In the genomic region with DNA sequence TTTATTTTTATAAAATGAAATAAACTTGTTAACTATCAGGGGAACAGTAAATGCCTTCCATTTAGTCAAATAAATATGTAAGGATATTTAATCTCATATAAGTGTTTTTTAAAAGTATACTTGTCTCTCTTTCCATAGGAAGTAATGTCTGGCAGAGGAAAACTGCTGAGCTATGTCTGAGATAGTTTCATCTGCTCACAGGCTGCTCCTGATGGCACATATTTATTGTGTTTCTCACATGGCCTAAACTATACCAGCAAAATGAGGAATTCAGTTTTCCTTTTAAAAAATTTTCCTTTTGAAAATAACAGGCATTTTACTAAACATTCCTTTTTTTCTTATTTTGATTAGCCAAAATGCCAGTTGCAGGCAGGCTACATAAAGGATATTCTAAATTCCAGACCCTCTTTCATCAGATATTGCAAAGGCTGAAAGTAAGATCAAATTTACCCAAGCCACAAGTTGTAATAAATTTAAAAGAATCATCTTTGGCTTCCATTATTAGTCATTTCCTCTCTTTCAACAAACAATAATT, we compare ENCODE assay signal across 15 cellular contexts.
"Had no signal": no experiment of that assay in that cellular context is flagged by ENCODE, and none has a peak within 500 bp of the region (broad histone marks: within the 10 kb centered on the region; RNA-seq: fewer than 3 reads in every experiment).

No MANE protein-coding gene starts in this region.

- H3K4me1 ChIP-seq: ascending aorta, esophagus muscularis mucosa, pancreas had no signal

- DNase-seq: activated CD4-positive, alpha-beta T cell treated with anti-CD3 and anti-CD28 coated beads, Interleukin-2, amount 10 ng/mL, durations not matched to agents 24 days and 14 days; activated CD4-positive, CD25-positive, alpha-beta regulatory T cell; activated naive CD4-positive, alpha-beta T cell treated with anti-CD3 and anti-CD28 coated beads for 36 hours; activated naive CD8-positive, alpha-beta T cell treated with anti-CD3 and anti-CD28 coated beads, Interleukin-2, amount 50 U/mL, for 24 hours; foreskin melanocyte; heart right ventricle; islet precursor cell; naive B cell; pancreas; stimulated activated CD4-positive, alpha-beta T cell treated with anti-CD3 and anti-CD28 coated beads, Interleukin-12 subunit alpha, Interleukin-12 subunit beta, amount 100 ng/mL, for 4 hours; stimulated activated naive CD4-positive, alpha-beta T cell; trophoblast cell had no signal

- FAIRE-seq: pancreas had no signal

- H3K9me3 ChIP-seq: ascending aorta, esophagus muscularis mucosa, heart right ventricle, pancreas had no signal

- H3K27me3 ChIP-seq: ascending aorta, esophagus muscularis mucosa had no signal

- H3K36me3 ChIP-seq: ascending aorta, esophagus muscularis mucosa, heart right ventricle, pancreas had no signal

- H3K27ac ChIP-seq: ascending aorta, esophagus muscularis mucosa, pancreas had no signal

- H3K4me3 ChIP-seq: ascending aorta, esophagus muscularis mucosa, heart right ventricle, lung, pancreas had no signal
